ENCODE assay signal across 1 cellular context in the genomic region with DNA sequence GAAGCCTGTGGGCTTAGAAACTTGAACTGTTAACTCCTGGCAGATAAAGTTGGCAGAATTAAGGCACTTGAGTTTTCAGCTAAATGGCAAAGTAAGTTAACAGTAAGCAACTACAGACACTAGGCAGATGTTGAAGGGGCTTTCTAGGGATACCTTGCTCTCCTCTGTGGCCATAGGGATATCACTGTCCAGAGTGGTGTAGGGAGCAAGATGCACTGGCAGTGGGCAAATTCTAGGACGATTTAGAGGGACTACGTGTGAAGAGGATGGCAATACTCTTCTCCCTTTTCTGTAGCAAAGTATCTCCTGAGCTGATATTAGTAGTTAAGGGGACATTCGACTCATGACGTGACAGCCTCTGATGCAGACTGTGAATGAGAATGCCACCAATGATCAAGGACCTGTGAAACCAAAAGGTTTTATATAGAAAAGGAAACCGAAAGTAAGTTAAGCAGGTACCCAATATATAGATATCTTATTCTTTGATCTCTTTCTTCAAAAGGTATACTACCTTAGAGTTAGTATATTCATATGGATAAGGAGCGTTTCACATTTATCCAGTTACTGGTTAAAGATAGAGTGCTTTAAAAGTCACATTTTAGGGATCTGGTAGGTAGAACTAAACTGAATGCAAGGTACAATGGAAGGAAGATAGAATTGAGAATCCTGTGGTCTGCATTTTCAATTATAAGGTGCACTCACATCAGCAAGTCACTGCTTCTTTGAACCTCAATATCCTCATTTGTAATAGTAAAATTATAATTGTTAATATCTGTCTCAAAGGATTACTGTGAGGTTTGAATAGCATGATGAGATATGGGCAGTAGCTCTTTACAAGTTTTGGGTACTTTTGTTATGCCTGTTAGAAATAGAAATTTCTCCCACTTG.
TF ChIP-seq lines count a peak whose summit lies in the region.

No MANE protein-coding gene starts in this region.

TF ChIP-seq in HCT116, 20 proteins besides CTCF, POLR2A, EP300 and RAD21 (continued from another document):
- TF ChIP-seq TCF7L2 (IDR thresholded peaks at IDR 0.05; ENCODE audit: borderline replicate concordance, extremely low read depth, insufficient read depth, insufficient read length): no peak
- TF ChIP-seq SRF (IDR thresholded peaks at IDR 0.05; ENCODE audit: low read depth): no peak
- no peak for TF ChIP-seq CEBPB (IDR thresholded peaks at IDR 0.05; ENCODE audit: low read depth)
